In the genomic region with DNA sequence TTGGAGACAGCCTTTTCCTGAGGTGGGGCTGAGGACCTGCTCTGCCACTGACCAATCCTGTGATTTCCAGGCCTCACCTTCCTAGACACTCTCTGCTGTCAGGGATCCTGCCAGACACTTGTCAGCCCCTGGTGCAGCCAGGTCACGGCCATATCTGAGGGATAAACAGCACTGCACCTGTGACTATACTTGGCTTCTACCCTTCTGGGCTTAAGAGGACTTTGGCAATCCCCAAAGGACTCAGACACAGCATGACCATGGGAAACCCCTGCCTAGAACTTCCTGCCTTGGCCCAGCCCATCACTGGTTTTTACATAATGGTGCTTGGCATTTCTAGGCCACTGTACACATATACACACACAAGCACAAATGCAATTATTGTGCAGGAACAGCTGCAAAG, we compare ENCODE assay signal across 15 cellular contexts. TPM values are rescaled to one million over a fixed set of nuclear protein-coding genes. Genes with fewer than 3 reads are reported as not detected.
A peak's percentile ranks its signal among the peaks of the same experiment; 100 is the strongest.
DNase-seq lines count a peak whose midpoint lies in the region; ATAC-seq and TF ChIP-seq lines count a peak whose summit lies in the region.
"Had no signal": no experiment of that assay in that cellular context is flagged by ENCODE, and none has a peak within 500 bp of the region (broad histone marks: within the 10 kb centered on the region; RNA-seq: fewer than 3 reads in every experiment).

No MANE protein-coding gene starts in this region.

- no peaks in the 10 kb centered on the region for H3K36me3 Mint-ChIP-seq in activated naive CD8-positive, alpha-beta T cell treated with anti-CD3 and anti-CD28 coated beads, Interleukin-2, amount 50 U/mL, for 24 hours (ENCODE audit: low read depth)
- no peaks in the 10 kb centered on the region for H3K36me3 Mint-ChIP-seq in activated naive CD8-positive, alpha-beta T cell treated with anti-CD3 and anti-CD28 coated beads for 36 hours
- H3K36me3 Mint-ChIP-seq in stimulated activated memory B cell treated with anti-CD40 and anti-IgM and Interleukin-4, amounts not matched to agents 10 μg/mL and 1 μg/mL and 100 μg/mL, for 72 hours = peaks cover 28% of the 10 kb centered on the region
- peaks cover 5% of the 10 kb centered on the region for H3K36me3 Mint-ChIP-seq in mesothelial cell of epicardium

- ATAC-seq in activated naive CD8-positive, alpha-beta T cell treated with anti-CD3 and anti-CD28 coated beads, Interleukin-2, amount 50 U/mL, for 24 hours = no peak
- ATAC-seq in GM21737 (IDR thresholded peaks at IDR 0.05; ENCODE audit: unreplicated experiment) (peak; percentile 96), HG03378 (IDR thresholded peaks at IDR 0.05; ENCODE audit: unreplicated experiment) (peak; percentile 95)
- peak; percentile 96 for ATAC-seq in stimulated activated memory B cell treated with anti-CD40 and anti-IgM and Interleukin-4, amounts not matched to agents 10 μg/mL and 1 μg/mL and 100 μg/mL, for 72 hours
- ATAC-seq: A549 had no signal

- H3K36me3 ChIP-seq in tibial nerve = peaks cover 0 to 7% (median 0%) of the 10 kb centered on the region in 3 donors
- H3K36me3 ChIP-seq: SJCRH30 had no signal

- no peaks in the 10 kb centered on the region for H3K27me3 ChIP-seq in tibial nerve
- H3K27me3 ChIP-seq: SJCRH30 had no signal

- H3K4me3 Mint-ChIP-seq in activated naive CD8-positive, alpha-beta T cell treated with anti-CD3 and anti-CD28 coated beads, Interleukin-2, amount 50 U/mL, for 24 hours = no peak overlapping the region
- no peak overlapping the region for H3K4me3 Mint-ChIP-seq in activated naive CD8-positive, alpha-beta T cell treated with anti-CD3 and anti-CD28 coated beads for 36 hours
- peak overlapping the region; percentile 51 for H3K4me3 Mint-ChIP-seq in stimulated activated memory B cell treated with anti-CD40 and anti-IgM and Interleukin-4, amounts not matched to agents 10 μg/mL and 1 μg/mL and 100 μg/mL, for 72 hours
- H3K4me3 Mint-ChIP-seq in mesothelial cell of epicardium = no peak overlapping the region
- H3K4me3 Mint-ChIP-seq: neural crest cell had no signal

- no peaks in the 10 kb centered on the region for H3K9me3 Mint-ChIP-seq in activated naive CD8-positive, alpha-beta T cell treated with anti-CD3 and anti-CD28 coated beads, Interleukin-2, amount 50 U/mL, for 24 hours
- H3K9me3 Mint-ChIP-seq in activated naive CD8-positive, alpha-beta T cell treated with anti-CD3 and anti-CD28 coated beads for 36 hours = no peaks in the 10 kb centered on the region
- no peaks in the 10 kb centered on the region for H3K9me3 Mint-ChIP-seq in stimulated activated memory B cell treated with anti-CD40 and anti-IgM and Interleukin-4, amounts not matched to agents 10 μg/mL and 1 μg/mL and 100 μg/mL, for 72 hours
- no peaks in the 10 kb centered on the region for H3K9me3 Mint-ChIP-seq in mesothelial cell of epicardium

- TF ChIP-seq CTCF in tibial nerve (IDR thresholded peaks at IDR 0.05) (no peak), mesothelial cell of epicardium (IDR thresholded peaks at IDR 0.05; ENCODE audit: unreplicated experiment) (no peak)

- H3K27ac Mint-ChIP-seq in activated naive CD8-positive, alpha-beta T cell treated with anti-CD3 and anti-CD28 coated beads, Interleukin-2, amount 50 U/mL, for 24 hours = peak overlapping the region; percentile 16
- no peak overlapping the region for H3K27ac Mint-ChIP-seq in activated naive CD8-positive, alpha-beta T cell treated with anti-CD3 and anti-CD28 coated beads for 36 hours
- peak overlapping the region; percentile 86 for H3K27ac Mint-ChIP-seq in stimulated activated memory B cell treated with anti-CD40 and anti-IgM and Interleukin-4, amounts not matched to agents 10 μg/mL and 1 μg/mL and 100 μg/mL, for 72 hours
- no peak overlapping the region for H3K27ac Mint-ChIP-seq in mesothelial cell of epicardium

- WGBS in tibial nerve, 2 donors = 11% methylated on average over 1 of the region's 1 CpG; no CpG with 5 or more reads in 1 of the 2 donors

- H3K4me1 ChIP-seq in tibial nerve = no peaks in the 10 kb centered on the region
- H3K4me1 ChIP-seq: A549, SJCRH30 had no signal

- no peaks in the 10 kb centered on the region for H3K9me3 ChIP-seq in tibial nerve
- H3K9me3 ChIP-seq: A549, SJCRH30 had no signal

- peaks cover 3% of the 10 kb centered on the region for H3K27me3 Mint-ChIP-seq in activated naive CD8-positive, alpha-beta T cell treated with anti-CD3 and anti-CD28 coated beads, Interleukin-2, amount 50 U/mL, for 24 hours
- H3K27me3 Mint-ChIP-seq in activated naive CD8-positive, alpha-beta T cell treated with anti-CD3 and anti-CD28 coated beads for 36 hours = no peaks in the 10 kb centered on the region
- H3K27me3 Mint-ChIP-seq in stimulated activated memory B cell treated with anti-CD40 and anti-IgM and Interleukin-4, amounts not matched to agents 10 μg/mL and 1 μg/mL and 100 μg/mL, for 72 hours = no peaks in the 10 kb centered on the region
- no peaks in the 10 kb centered on the region for H3K27me3 Mint-ChIP-seq in mesothelial cell of epicardium (ENCODE audit: low read depth)

- TF ChIP-seq POLR2A in tibial nerve (IDR thresholded peaks at IDR 0.05) = no peak

- H3K4me3 ChIP-seq in tibial nerve = no peak overlapping the region
- H3K4me3 ChIP-seq: A549, SJCRH30 had no signal

- no peak overlapping the region for H3K27ac ChIP-seq in tibial nerve
- H3K27ac ChIP-seq: A549, SJCRH30 had no signal

- no peak for DNase-seq in activated naive CD8-positive, alpha-beta T cell treated with anti-CD3 and anti-CD28 coated beads, Interleukin-2, amount 50 U/mL, for 24 hours
- no peak for DNase-seq in activated naive CD8-positive, alpha-beta T cell treated with anti-CD3 and anti-CD28 coated beads for 36 hours
- DNase-seq in Kasumi-1 (lab: John Stamatoyannopoulos, UW) (no peak), tibial nerve (ENCODE audit: low spot score in 2 of 2) (no peak), mesothelial cell of epicardium (ENCODE audit: low spot score in 2 of 2, unreplicated experiment in 2 of 2) (no peak)
- DNase-seq: anterior cingulate cortex; NCI-H187; SJCRH30; stimulated activated CD4-positive, alpha-beta T cell treated with anti-CD3 and anti-CD28 coated beads, Interleukin-1b, Interleukin-23, amount 100 ng/mL, for 48 hours had no signal

- no peak for TF ChIP-seq EP300 in tibial nerve (IDR thresholded peaks at IDR 0.05)

- H3K4me1 Mint-ChIP-seq in activated naive CD8-positive, alpha-beta T cell treated with anti-CD3 and anti-CD28 coated beads, Interleukin-2, amount 50 U/mL, for 24 hours = no peaks in the 10 kb centered on the region
- H3K4me1 Mint-ChIP-seq in activated naive CD8-positive, alpha-beta T cell treated with anti-CD3 and anti-CD28 coated beads for 36 hours = no peaks in the 10 kb centered on the region
- H3K4me1 Mint-ChIP-seq in stimulated activated memory B cell treated with anti-CD40 and anti-IgM and Interleukin-4, amounts not matched to agents 10 μg/mL and 1 μg/mL and 100 μg/mL, for 72 hours = peaks cover 47% of the 10 kb centered on the region
- H3K4me1 Mint-ChIP-seq in mesothelial cell of epicardium = peaks cover 5% of the 10 kb centered on the region
- H3K4me1 Mint-ChIP-seq: neural crest cell had no signal

RNA-seq across cellular contexts. Expression of gene OLFML1, which starts 11.6 kb away (rescaled TPM):
- not detected for total RNA-seq in activated naive CD8-positive, alpha-beta T cell treated with anti-CD3 and anti-CD28 coated beads for 36 hours
- total RNA-seq in tibial nerve = 10 to 100 TPM in 1 of 4 donors, 1 to 10 TPM in 3; 1.2 to 13.1 (median 6.6) TPM
- total RNA-seq in mesothelial cell of epicardium = 45.3 to 47.7 TPM (median 45.6 TPM) in 3 replicates
- total RNA-seq: epithelial cell of proximal tubule, SJCRH30 had no signal

RNA-seq across cellular contexts. Expression of gene PPFIBP2, which starts 40.1 kb away (rescaled TPM):
- 10 to 100 TPM; 18.6 to 18.7 TPM for total RNA-seq in activated naive CD8-positive, alpha-beta T cell treated with anti-CD3 and anti-CD28 coated beads for 36 hours
- total RNA-seq in tibial nerve (100 to 1,000 TPM in 1 of 4 donors, 10 to 100 TPM in 3; 19.8 to 110 (median 29.2) TPM), mesothelial cell of epicardium (65.8 to 73.8 TPM (median 69.1 TPM) in 3 replicates)

Comparison
In these comparisons a context has a peak if more than half of its experiments do, and no peak if none do; other contexts are left out.
1. H3K27ac Mint-ChIP-seq: peak in activated naive CD8-positive, alpha-beta T cell treated with anti-CD3 and anti-CD28 coated beads, Interleukin-2, amount 50 U/mL, for 24 hours (single experiment) and stimulated activated memory B cell treated with anti-CD40 and anti-IgM and Interleukin-4, amounts not matched to agents 10 μg/mL and 1 μg/mL and 100 μg/mL, for 72 hours (single experiment); none in activated naive CD8-positive, alpha-beta T cell treated with anti-CD3 and anti-CD28 coated beads for 36 hours (single experiment) and mesothelial cell of epicardium (single experiment).